Comparison of ENCODE assay signal across 1 cellular context in the genomic region with DNA sequence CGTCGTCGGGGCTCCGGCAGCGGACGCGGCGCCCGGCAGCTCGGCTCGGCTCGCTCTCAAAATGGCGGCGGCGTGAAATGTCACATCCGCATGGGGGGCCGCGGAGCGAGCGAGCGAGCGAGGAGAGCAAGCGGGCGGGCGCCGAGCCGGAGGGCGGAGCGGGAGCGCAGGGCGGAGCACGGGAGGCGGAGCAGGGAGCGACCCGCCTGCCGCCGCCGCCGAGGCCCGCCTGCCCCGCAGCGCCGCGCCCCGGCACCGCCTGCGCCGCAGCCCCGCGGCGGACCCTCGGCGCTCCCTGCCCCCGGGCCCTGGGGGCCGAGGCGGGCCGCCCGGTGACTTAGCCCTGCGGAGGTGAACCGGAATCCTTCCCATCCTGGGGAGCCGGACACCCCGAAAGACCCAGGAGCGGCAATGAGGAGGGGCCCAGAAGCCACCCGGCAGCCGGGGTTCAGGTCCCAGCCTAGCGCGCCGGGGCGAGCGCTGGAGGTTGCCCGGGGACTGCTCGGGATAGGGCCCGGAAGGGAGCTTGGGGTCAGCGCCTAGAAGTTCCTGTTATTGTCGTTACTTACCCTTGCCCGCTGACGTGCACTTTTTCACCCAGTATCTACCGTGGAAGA.
TF ChIP-seq lines count a peak whose summit lies in the region.

A gene (minus strand): TSS at position 82 of the 617 bp plus-strand sequence. CDS start 621 bp downstream, outside the sequence.

TF ChIP-seq in HEK293, 187 proteins besides CTCF, POLR2A, EP300 and RAD21 (continued from another document):
- TF ChIP-seq ZBTB8A (tag by site-specific recombination; IDR thresholded peaks at IDR 0.05) (peak; percentile 73), SP2 (tag by site-specific recombination; IDR thresholded peaks at IDR 0.05) (peak; percentile 28; the same call in 1 of the 2 replicates), ZBTB20 (tag by site-specific recombination; IDR thresholded peaks at IDR 0.05) (peak; percentile 89)
- TF ChIP-seq, protein P1, sequence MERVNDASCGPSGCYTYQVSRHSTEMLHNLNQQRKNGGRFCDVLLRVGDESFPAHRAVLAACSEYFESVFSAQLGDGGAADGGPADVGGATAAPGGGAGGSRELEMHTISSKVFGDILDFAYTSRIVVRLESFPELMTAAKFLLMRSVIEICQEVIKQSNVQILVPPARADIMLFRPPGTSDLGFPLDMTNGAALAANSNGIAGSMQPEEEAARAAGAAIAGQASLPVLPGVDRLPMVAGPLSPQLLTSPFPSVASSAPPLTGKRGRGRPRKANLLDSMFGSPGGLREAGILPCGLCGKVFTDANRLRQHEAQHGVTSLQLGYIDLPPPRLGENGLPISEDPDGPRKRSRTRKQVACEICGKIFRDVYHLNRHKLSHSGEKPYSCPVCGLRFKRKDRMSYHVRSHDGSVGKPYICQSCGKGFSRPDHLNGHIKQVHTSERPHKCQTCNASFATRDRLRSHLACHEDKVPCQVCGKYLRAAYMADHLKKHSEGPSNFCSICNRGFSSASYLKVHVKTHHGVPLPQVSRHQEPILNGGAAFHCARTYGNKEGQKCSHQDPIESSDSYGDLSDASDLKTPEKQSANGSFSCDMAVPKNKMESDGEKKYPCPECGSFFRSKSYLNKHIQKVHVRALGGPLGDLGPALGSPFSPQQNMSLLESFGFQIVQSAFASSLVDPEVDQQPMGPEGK (tag by site-specific recombination; IDR thresholded peaks at IDR 0.05), result peak; percentile 43; the same call in 1 of the 2 replicates
- TF ChIP-seq, protein P2, sequence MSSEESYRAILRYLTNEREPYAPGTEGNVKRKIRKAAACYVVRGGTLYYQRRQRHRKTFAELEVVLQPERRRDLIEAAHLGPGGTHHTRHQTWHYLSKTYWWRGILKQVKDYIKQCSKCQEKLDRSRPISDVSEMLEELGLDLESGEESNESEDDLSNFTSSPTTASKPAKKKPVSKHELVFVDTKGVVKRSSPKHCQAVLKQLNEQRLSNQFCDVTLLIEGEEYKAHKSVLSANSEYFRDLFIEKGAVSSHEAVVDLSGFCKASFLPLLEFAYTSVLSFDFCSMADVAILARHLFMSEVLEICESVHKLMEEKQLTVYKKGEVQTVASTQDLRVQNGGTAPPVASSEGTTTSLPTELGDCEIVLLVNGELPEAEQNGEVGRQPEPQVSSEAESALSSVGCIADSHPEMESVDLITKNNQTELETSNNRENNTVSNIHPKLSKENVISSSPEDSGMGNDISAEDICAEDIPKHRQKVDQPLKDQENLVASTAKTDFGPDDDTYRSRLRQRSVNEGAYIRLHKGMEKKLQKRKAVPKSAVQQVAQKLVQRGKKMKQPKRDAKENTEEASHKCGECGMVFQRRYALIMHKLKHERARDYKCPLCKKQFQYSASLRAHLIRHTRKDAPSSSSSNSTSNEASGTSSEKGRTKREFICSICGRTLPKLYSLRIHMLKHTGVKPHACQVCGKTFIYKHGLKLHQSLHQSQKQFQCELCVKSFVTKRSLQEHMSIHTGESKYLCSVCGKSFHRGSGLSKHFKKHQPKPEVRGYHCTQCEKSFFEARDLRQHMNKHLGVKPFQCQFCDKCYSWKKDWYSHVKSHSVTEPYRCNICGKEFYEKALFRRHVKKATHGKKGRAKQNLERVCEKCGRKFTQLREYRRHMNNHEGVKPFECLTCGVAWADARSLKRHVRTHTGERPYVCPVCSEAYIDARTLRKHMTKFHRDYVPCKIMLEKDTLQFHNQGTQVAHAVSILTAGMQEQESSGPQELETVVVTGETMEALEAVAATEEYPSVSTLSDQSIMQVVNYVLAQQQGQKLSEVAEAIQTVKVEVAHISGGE (tag by site-specific recombination; conservative IDR thresholded peaks at IDR 0.05; ENCODE audit: low read depth), result peak; percentile 61; the same call in 1 of the 2 replicates
- TF ChIP-seq, protein P3, sequence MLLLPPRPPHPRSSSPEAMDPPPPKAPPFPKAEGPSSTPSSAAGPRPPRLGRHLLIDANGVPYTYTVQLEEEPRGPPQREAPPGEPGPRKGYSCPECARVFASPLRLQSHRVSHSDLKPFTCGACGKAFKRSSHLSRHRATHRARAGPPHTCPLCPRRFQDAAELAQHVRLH (tag by site-specific recombination; IDR thresholded peaks at IDR 0.05), result no peak
